2 cellular contexts compared by ENCODE assay signal in the genomic region with DNA sequence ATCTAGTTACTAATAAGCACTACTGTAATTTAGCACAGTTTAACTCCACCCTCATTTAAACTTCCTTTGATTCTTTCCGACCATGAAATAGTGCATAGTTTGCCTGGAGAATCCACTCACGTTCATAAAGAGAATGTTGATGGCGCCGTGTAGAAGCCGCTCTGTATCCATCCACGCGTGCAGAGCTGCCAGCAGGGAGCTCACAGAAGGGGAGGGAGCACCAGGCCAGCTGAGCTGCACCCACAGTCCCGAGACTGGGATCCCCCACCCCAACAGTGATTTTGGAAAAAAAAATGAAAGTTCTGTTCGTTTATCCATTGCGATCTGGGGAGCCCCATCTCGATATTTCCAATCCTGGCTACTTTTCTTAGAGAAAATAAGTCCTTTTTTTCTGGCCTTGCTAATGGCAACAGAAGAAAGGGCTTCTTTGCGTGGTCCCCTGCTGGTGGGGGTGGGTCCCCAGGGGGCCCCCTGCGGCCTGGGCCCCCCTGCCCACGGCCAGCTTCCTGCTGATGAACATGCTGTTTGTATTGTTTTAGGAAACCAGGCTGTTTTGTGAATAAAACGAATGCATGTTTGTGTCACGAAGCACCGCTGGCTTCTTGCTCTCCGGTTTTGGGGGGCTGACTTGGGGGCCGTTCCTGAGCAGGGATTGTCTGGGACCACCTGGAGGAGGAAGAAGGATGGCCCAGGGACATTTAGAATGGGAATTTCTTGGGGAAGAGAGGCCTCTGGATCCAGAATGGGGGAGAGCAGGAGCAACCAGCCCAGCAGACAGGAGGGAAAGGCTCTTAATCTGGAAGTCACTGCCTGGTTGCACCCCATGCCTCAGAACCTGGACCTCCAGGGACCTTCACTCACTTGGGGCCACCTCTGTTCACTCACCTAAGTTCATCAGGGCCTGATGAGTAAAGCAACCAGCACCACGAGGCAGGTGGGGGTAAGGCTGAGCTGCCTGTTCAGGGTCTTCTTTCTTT.
A peak's percentile ranks its signal among the peaks of the same experiment; 100 is the strongest.
TF ChIP-seq lines count a peak whose summit lies in the region.

No MANE protein-coding gene starts in this region.

TF ChIP-seq in HepG2, 621 proteins besides CTCF, POLR2A, EP300 and RAD21:
- 0 out of 2 replicates have a peak, but pooled peaks have one; percentile 22 for TF ChIP-seq ZBTB38 (CRISPR knock-in tag; IDR thresholded peaks at IDR 0.05)
- no peak for TF ChIP-seq ZNF891 (CRISPR knock-in tag; IDR thresholded peaks at IDR 0.05)
- TF ChIP-seq ZNF879 (CRISPR knock-in tag; IDR thresholded peaks at IDR 0.05), result no peak
- peak; percentile 64 for TF ChIP-seq PRPF4 (IDR thresholded peaks at IDR 0.05; ENCODE audit: low read depth, low read length, poor library complexity, severe bottlenecking)
- no peak for TF ChIP-seq SMAD9 (CRISPR knock-in tag; IDR thresholded peaks at IDR 0.05)
- TF ChIP-seq ZNF235 (CRISPR knock-in tag; IDR thresholded peaks at IDR 0.05; ENCODE audit: borderline replicate concordance), result no peak
- TF ChIP-seq ZBTB1 (CRISPR knock-in tag; IDR thresholded peaks at IDR 0.05; ENCODE audit: borderline replicate concordance), result no peak
- peak; percentile 26 for TF ChIP-seq RBM22 (optimal IDR thresholded peaks at IDR 0.05; ENCODE audit: low read length)

TF ChIP-seq in K562, 482 proteins besides CTCF, POLR2A, EP300 and RAD21:
- TF ChIP-seq, protein P1, sequence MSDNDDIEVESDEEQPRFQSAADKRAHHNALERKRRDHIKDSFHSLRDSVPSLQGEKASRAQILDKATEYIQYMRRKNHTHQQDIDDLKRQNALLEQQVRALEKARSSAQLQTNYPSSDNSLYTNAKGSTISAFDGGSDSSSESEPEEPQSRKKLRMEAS (CRISPR knock-in tag; IDR thresholded peaks at IDR 0.05), result no peak
- TF ChIP-seq POLR2G (IDR thresholded peaks at IDR 0.05; ENCODE audit: low read depth, low read length), result 0 out of 2 replicates have a peak, but pooled peaks have one; percentile 16
- 0 out of 2 replicates have a peak, but pooled peaks have one; percentile 3 for TF ChIP-seq ZFX (CRISPR knock-in tag; IDR thresholded peaks at IDR 0.05)
- TF ChIP-seq NFYB (IDR thresholded peaks at IDR 0.05; ENCODE audit: extremely low read depth, insufficient read length), result no peak
- TF ChIP-seq, protein P2, sequence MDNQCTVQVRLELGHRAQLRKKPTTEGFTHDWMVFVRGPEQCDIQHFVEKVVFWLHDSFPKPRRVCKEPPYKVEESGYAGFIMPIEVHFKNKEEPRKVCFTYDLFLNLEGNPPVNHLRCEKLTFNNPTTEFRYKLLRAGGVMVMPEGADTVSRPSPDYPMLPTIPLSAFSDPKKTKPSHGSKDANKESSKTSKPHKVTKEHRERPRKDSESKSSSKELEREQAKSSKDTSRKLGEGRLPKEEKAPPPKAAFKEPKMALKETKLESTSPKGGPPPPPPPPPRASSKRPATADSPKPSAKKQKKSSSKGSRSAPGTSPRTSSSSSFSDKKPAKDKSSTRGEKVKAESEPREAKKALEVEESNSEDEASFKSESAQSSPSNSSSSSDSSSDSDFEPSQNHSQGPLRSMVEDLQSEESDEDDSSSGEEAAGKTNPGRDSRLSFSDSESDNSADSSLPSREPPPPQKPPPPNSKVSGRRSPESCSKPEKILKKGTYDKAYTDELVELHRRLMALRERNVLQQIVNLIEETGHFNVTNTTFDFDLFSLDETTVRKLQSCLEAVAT (IDR thresholded peaks at IDR 0.05), result peak in 1 of 2 experiments; percentile 26; a peak in 1 of 4 replicates
- TF ChIP-seq NFIC (IDR thresholded peaks at IDR 0.05), result no peak
- TF ChIP-seq DMBX1 (CRISPR knock-in tag; IDR thresholded peaks at IDR 0.05; ENCODE audit: borderline replicate concordance), result no peak
- TF ChIP-seq, protein P3, sequence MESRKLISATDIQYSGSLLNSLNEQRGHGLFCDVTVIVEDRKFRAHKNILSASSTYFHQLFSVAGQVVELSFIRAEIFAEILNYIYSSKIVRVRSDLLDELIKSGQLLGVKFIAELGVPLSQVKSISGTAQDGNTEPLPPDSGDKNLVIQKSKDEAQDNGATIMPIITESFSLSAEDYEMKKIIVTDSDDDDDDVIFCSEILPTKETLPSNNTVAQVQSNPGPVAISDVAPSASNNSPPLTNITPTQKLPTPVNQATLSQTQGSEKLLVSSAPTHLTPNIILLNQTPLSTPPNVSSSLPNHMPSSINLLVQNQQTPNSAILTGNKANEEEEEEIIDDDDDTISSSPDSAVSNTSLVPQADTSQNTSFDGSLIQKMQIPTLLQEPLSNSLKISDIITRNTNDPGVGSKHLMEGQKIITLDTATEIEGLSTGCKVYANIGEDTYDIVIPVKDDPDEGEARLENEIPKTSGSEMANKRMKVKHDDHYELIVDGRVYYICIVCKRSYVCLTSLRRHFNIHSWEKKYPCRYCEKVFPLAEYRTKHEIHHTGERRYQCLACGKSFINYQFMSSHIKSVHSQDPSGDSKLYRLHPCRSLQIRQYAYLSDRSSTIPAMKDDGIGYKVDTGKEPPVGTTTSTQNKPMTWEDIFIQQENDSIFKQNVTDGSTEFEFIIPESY (CRISPR knock-in tag; IDR thresholded peaks at IDR 0.05), result peak; percentile 47; the same call in 1 of the 2 replicates
